In the genomic region with DNA sequence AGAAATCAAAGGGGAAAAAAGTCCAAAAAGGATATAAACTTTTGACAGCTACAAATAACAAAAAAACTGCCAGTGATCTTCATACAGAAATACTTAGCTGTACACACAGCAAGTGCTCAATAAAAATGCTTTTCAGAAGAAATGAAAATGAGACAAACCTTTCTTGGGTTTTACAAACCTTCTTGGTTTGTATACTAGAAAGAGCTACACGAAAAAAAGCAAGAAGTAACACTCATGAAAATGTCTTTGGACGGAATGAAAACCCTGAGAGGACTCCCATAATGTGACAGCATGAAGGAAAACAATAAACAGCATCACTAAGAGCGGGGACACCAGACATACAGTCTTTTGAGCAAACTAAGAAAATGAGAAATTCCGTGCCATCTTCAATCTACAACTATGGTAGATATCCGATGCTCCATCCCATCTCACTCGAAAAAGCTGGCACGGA, we compare ENCODE assay signal across 8 cellular contexts. TPM values are rescaled to one million over a fixed set of nuclear protein-coding genes. Genes with fewer than 3 reads are reported as not detected.
DNase-seq lines count a peak whose midpoint lies in the region; ATAC-seq and TF ChIP-seq lines count a peak whose summit lies in the region.

No MANE protein-coding gene starts in this region.

- peak overlapping the region; percentile 90 for H3K4me3 Mint-ChIP-seq in activated CD4-positive, alpha-beta T cell treated with anti-CD3 and anti-CD28 coated beads, Interleukin-2, amount 10 ng/mL, durations not matched to agents 24 days and 14 days
- H3K4me3 Mint-ChIP-seq in T-helper 17 cell: peak overlapping the region; percentile 98

- DNase-seq in activated CD4-positive, alpha-beta T cell treated with anti-CD3 and anti-CD28 coated beads, Interleukin-2, amount 10 ng/mL, durations not matched to agents 24 days and 14 days: no peak
- DNase-seq in activated CD4-positive, alpha-beta T cell treated with anti-CD3 and anti-CD28 coated beads for 4 hours: no peak
- DNase-seq in T-helper 17 cell (no peak), foreskin fibroblast (peak in 1 of 2 donors; percentile 11), cortex of kidney (lab: John Stamatoyannopoulos, UW) (no peak), T1000 (lab: John Stamatoyannopoulos, UW) (no peak), NCI-H510A (lab: John Stamatoyannopoulos, UW) (no peak)

- no peaks in the 10 kb centered on the region for H3K27me3 ChIP-seq in rectal smooth muscle tissue (ENCODE audit: control insufficient read depth, insufficient read depth, low read length)

- H3K36me3 Mint-ChIP-seq in activated CD4-positive, alpha-beta T cell treated with anti-CD3 and anti-CD28 coated beads, Interleukin-2, amount 10 ng/mL, durations not matched to agents 24 days and 14 days (ENCODE audit: low read depth): peaks cover 12% of the 10 kb centered on the region
- H3K36me3 Mint-ChIP-seq in T-helper 17 cell (ENCODE audit: low read depth): no peaks in the 10 kb centered on the region

- peak overlapping the region; percentile 89 for H3K27ac ChIP-seq in rectal smooth muscle tissue (ENCODE audit: low read depth, low read length)

- no peaks in the 10 kb centered on the region for H3K9me3 Mint-ChIP-seq in activated CD4-positive, alpha-beta T cell treated with anti-CD3 and anti-CD28 coated beads, Interleukin-2, amount 10 ng/mL, durations not matched to agents 24 days and 14 days

- H3K36me3 ChIP-seq in rectal smooth muscle tissue (ENCODE audit: control insufficient read depth, insufficient read depth, low read length): no peaks in the 10 kb centered on the region

- no peak for TF ChIP-seq CTCF in foreskin fibroblast (IDR thresholded peaks at IDR 0.05; ENCODE audit: low read depth, low read length)

- H3K4me3 ChIP-seq in foreskin fibroblast (ENCODE audit: low read depth in 1 of 2, low read length in 2 of 2) (peak overlapping the region; percentile 76 to 87), rectal smooth muscle tissue (ENCODE audit: low read length) (peak overlapping the region; percentile 84)

- peaks cover 37% of the 10 kb centered on the region for H3K4me1 Mint-ChIP-seq in activated CD4-positive, alpha-beta T cell treated with anti-CD3 and anti-CD28 coated beads, Interleukin-2, amount 10 ng/mL, durations not matched to agents 24 days and 14 days
- H3K4me1 Mint-ChIP-seq in T-helper 17 cell: peaks cover 22% of the 10 kb centered on the region

- H3K9me3 ChIP-seq in T-helper 17 cell (ENCODE audit: control insufficient read depth, low read length, poor library complexity, severe bottlenecking): no peaks in the 10 kb centered on the region

- no peaks in the 10 kb centered on the region for H3K4me1 ChIP-seq in rectal smooth muscle tissue (ENCODE audit: control insufficient read depth, insufficient read depth, low read length)

- intact Hi-C loops in activated CD4-positive, alpha-beta T cell treated with anti-CD3 and anti-CD28 coated beads, Interleukin-2, amount 10 ng/mL, durations not matched to agents 24 days and 14 days (cut with micrococcal nuclease): loop anchor here (5.0 to 10.0 kb wide), 4 partner anchors 41 to 1791 kb away; a partner anchor contains a TSS

- peak; percentile 10 for ATAC-seq in T-helper 17 cell

- H3K27me3 Mint-ChIP-seq in activated CD4-positive, alpha-beta T cell treated with anti-CD3 and anti-CD28 coated beads, Interleukin-2, amount 10 ng/mL, durations not matched to agents 24 days and 14 days: peaks cover 6% of the 10 kb centered on the region
- H3K27me3 Mint-ChIP-seq in T-helper 17 cell: peaks cover 7% of the 10 kb centered on the region

- H3K27ac Mint-ChIP-seq in activated CD4-positive, alpha-beta T cell treated with anti-CD3 and anti-CD28 coated beads, Interleukin-2, amount 10 ng/mL, durations not matched to agents 24 days and 14 days: peak overlapping the region; percentile 91
- peak overlapping the region; percentile 91 for H3K27ac Mint-ChIP-seq in T-helper 17 cell

- peak overlapping the region; percentile 46 for H3K9ac ChIP-seq in rectal smooth muscle tissue (ENCODE audit: low read length)

RNA-seq across cellular contexts. Expression of a gene that starts 1.0 kb away (rescaled TPM):
- 34.3 and 36.4 TPM in 2 replicates for total RNA-seq in activated CD4-positive, alpha-beta T cell treated with anti-CD3 and anti-CD28 coated beads, Interleukin-2, amount 10 ng/mL, durations not matched to agents 24 days and 14 days
- total RNA-seq in T-helper 17 cell: 10 to 100 TPM in 1 of 2 donors, 1 to 10 TPM in 1; 5.5 to 11.1 TPM
